ENCODE assay signal across 24 cellular contexts in the genomic region with DNA sequence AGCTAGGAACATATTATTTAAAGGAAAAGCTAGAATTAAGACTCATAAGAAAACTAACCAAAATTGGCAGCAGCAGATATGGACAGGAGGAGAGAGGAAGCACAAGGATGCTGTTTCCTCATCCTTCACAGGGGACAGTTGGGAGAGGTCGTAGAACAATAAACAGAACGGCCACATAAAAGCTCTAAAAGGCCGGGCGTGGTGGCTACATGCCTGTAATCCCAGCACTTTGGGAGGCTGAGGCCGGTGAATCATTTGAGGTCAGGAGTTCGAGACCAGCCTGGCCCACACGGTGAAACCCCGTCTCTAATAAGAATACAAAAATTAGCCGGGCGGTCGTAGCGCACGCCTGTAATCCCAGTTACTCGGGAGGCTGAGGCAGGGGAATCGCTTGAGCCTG. TPM values are rescaled to one million over a fixed set of nuclear protein-coding genes. Genes with fewer than 3 reads are reported as not detected.
"Had no signal": no experiment of that assay in that cellular context is flagged by ENCODE, and none has a peak within 500 bp of the region (broad histone marks: within the 10 kb centered on the region; RNA-seq: fewer than 3 reads in every experiment).

No MANE protein-coding gene starts in this region.

- H3K9ac ChIP-seq: neural progenitor cell had no signal

- H3K4me1 ChIP-seq: ascending aorta, breast epithelium, esophagus squamous epithelium, heart right ventricle, prostate gland, upper lobe of right lung had no signal

- H3K4me3 ChIP-seq: ascending aorta, breast epithelium, esophagus squamous epithelium, heart right ventricle, neural progenitor cell, prostate gland, skin epidermis, thoracic aorta, upper lobe of right lung had no signal

- H3K4me3 Mint-ChIP-seq: activated CD4-positive, alpha-beta memory T cell treated with anti-CD3 and anti-CD28 coated beads, Interleukin-2, amount 10 ng/mL, durations not matched to agents 7 days and 5 days; activated naive CD4-positive, alpha-beta T cell treated with anti-CD3 and anti-CD28 coated beads, Interleukin-2, amount 10 ng/mL, durations not matched to agents 7 days and 5 days; memory B cell; neural progenitor cell; T-helper 2 cell treated with Interferon-gamma antibody and Interleukin-4, amounts not matched to agents 5 μg/mL and 100 μg/mL, for 36 hours had no signal

- H3K9me3 ChIP-seq: ascending aorta, breast epithelium, esophagus squamous epithelium, heart right ventricle, prostate gland, thoracic aorta, upper lobe of right lung had no signal

- H3K9me3 Mint-ChIP-seq: activated CD4-positive, alpha-beta memory T cell treated with anti-CD3 and anti-CD28 coated beads, Interleukin-2, amount 10 ng/mL, durations not matched to agents 7 days and 5 days; activated naive CD4-positive, alpha-beta T cell treated with anti-CD3 and anti-CD28 coated beads, Interleukin-2, amount 10 ng/mL, durations not matched to agents 7 days and 5 days; activated T-helper 2 cell treated with anti-CD3 and anti-CD28 coated beads, Interferon-gamma antibody, Interleukin-2, Interleukin-4, amounts not matched to agents 10 μg/mL and 5 μg/mL and 100 μg/mL, durations not matched to agents 14 hours and 24 hours and 36 hours; memory B cell; T-helper 2 cell treated with Interferon-gamma antibody and Interleukin-4, amounts not matched to agents 5 μg/mL and 100 μg/mL, for 36 hours had no signal

- H3K27ac Mint-ChIP-seq: activated CD4-positive, alpha-beta memory T cell treated with anti-CD3 and anti-CD28 coated beads, Interleukin-2, amount 10 ng/mL, durations not matched to agents 7 days and 5 days; activated naive CD4-positive, alpha-beta T cell treated with anti-CD3 and anti-CD28 coated beads, Interleukin-2, amount 10 ng/mL, durations not matched to agents 7 days and 5 days; activated T-helper 2 cell treated with anti-CD3 and anti-CD28 coated beads, Interferon-gamma antibody, Interleukin-2, Interleukin-4, amounts not matched to agents 10 μg/mL and 5 μg/mL and 100 μg/mL, durations not matched to agents 14 hours and 24 hours and 36 hours; memory B cell; neural progenitor cell; T-helper 2 cell treated with Interferon-gamma antibody and Interleukin-4, amounts not matched to agents 5 μg/mL and 100 μg/mL, for 36 hours had no signal

- H2AFZ ChIP-seq: neural progenitor cell had no signal

- H3K36me3 Mint-ChIP-seq: activated naive CD4-positive, alpha-beta T cell treated with anti-CD3 and anti-CD28 coated beads, Interleukin-2, amount 10 ng/mL, durations not matched to agents 7 days and 5 days; memory B cell; neural progenitor cell had no signal

- H3K36me3 ChIP-seq: ascending aorta, breast epithelium, esophagus squamous epithelium, heart right ventricle, neural progenitor cell, prostate gland, thoracic aorta, upper lobe of right lung had no signal

- H3K4me1 Mint-ChIP-seq: activated CD4-positive, alpha-beta memory T cell treated with anti-CD3 and anti-CD28 coated beads, Interleukin-2, amount 10 ng/mL, durations not matched to agents 7 days and 5 days; activated naive CD4-positive, alpha-beta T cell treated with anti-CD3 and anti-CD28 coated beads, Interleukin-2, amount 10 ng/mL, durations not matched to agents 7 days and 5 days had no signal

- H3K27ac ChIP-seq: ascending aorta, breast epithelium, esophagus squamous epithelium, heart right ventricle, neural progenitor cell, prostate gland, thoracic aorta, upper lobe of right lung had no signal

- H3K4me2 ChIP-seq: neural progenitor cell had no signal

- DNase-seq: activated CD4-positive, alpha-beta memory T cell treated with anti-CD3 and anti-CD28 coated beads, Interleukin-2, amount 10 ng/mL, durations not matched to agents 7 days and 5 days; activated CD4-positive, alpha-beta T cell treated with anti-CD3 and anti-CD28 coated beads for 4 hours; activated naive CD4-positive, alpha-beta T cell treated with anti-CD3 and anti-CD28 coated beads, Interleukin-2, amount 10 ng/mL, durations not matched to agents 7 days and 5 days; activated T-cell treated with anti-CD3 and anti-CD28 coated beads, Interleukin-2, amount 50 U/mL, for 1 hour; cortex of kidney; effector CD4-positive, alpha-beta T cell; esophagus squamous epithelium; heart right ventricle; kidney glomerular epithelial cell; right cardiac atrium; stimulated activated CD4-positive, alpha-beta T cell treated with anti-CD3 and anti-CD28 coated beads, Interleukin-2, amount 100 ng/mL, for 48 hours; upper lobe of right lung had no signal

- H3K27me3 ChIP-seq: ascending aorta, neural progenitor cell had no signal

- ATAC-seq: heart right ventricle, right cardiac atrium, upper lobe of right lung had no signal

RNA-seq across cellular contexts. Expression of gene TCL1B, which starts 10.5 kb away (rescaled TPM):
- total RNA-seq: activated CD4-positive, alpha-beta memory T cell treated with anti-CD3 and anti-CD28 coated beads, Interleukin-2, amount 10 ng/mL, durations not matched to agents 7 days and 5 days; activated T-helper 2 cell treated with anti-CD3 and anti-CD28 coated beads, Interferon-gamma antibody, Interleukin-2, Interleukin-4, amounts not matched to agents 10 μg/mL and 5 μg/mL and 100 μg/mL, durations not matched to agents 14 hours and 24 hours and 36 hours; ascending aorta; breast epithelium; esophagus squamous epithelium; heart right ventricle; osteoblast; right cardiac atrium; thoracic aorta; upper lobe of right lung had no signal
- polyA plus RNA-seq: adipose tissue, heart right ventricle, liver, right cardiac atrium had no signal

RNA-seq across cellular contexts. Expression of gene TCL1A, which starts 17.2 kb away (rescaled TPM):
- total RNA-seq: activated CD4-positive, alpha-beta memory T cell treated with anti-CD3 and anti-CD28 coated beads, Interleukin-2, amount 10 ng/mL, durations not matched to agents 7 days and 5 days; activated T-helper 2 cell treated with anti-CD3 and anti-CD28 coated beads, Interferon-gamma antibody, Interleukin-2, Interleukin-4, amounts not matched to agents 10 μg/mL and 5 μg/mL and 100 μg/mL, durations not matched to agents 14 hours and 24 hours and 36 hours; ascending aorta; breast epithelium; esophagus squamous epithelium; osteoblast; right cardiac atrium; thoracic aorta; upper lobe of right lung had no signal
- polyA plus RNA-seq: right cardiac atrium had no signal
